9 cellular contexts compared by ENCODE assay signal in genomic region chr2:51013060-51013746, GRCh38. TPM values are rescaled to one million over a fixed set of nuclear protein-coding genes. Genes with fewer than 3 reads are reported as not detected.
DNase-seq lines count a peak whose midpoint lies in the region; ATAC-seq, FAIRE-seq and TF ChIP-seq lines count a peak whose summit lies in the region.
"Had no signal": no experiment of that assay in that cellular context is flagged by ENCODE, and none has a peak within 500 bp of the region (broad histone marks: within the 10 kb centered on the region; RNA-seq: fewer than 3 reads in every experiment).

No MANE protein-coding gene starts in this region.

- DNase-seq in MV-4-11 (lab: John Stamatoyannopoulos, UW) (peak; percentile 49), NCI-H82 (lab: John Stamatoyannopoulos, UW) (peak; percentile 66), endodermal cell (peak; percentile 69), small intestine (peak; percentile 0), COLO829 (ENCODE audit: low spot score) (no peak), UCSD-AML1 (lab: John Stamatoyannopoulos, UW; ENCODE audit: unreplicated experiment) (no peak), GM19239 (ENCODE audit: insufficient read length, low spot score) (no peak)

- 35 to 37% methylated on average over 3 to 4 of the region's 4 CpGs for WGBS in endodermal cell (ENCODE audit: insufficient coverage in 1 of 2, insufficient read length in 1 of 2), 2 experiments
- WGBS in small intestine, 3 donors, result 10 to 22% (median 21%) methylated on average over 4 of the region's 4 CpGs

- H3K27me3 Mint-ChIP-seq in endodermal cell (ENCODE audit: insufficient read depth), result no peaks in the 10 kb centered on the region

- ATAC-seq in GM18858 (IDR thresholded peaks at IDR 0.05; ENCODE audit: unreplicated experiment), result no peak

- peaks cover 9% of the 10 kb centered on the region for H3K9me3 Mint-ChIP-seq in endodermal cell

- H3K4me1 ChIP-seq in endodermal cell (ENCODE audit: control insufficient read depth, insufficient read depth, low read length) (no peaks in the 10 kb centered on the region), small intestine (ENCODE audit: control insufficient read depth in 2 of 2, insufficient read depth in 1 of 2, low read depth in 1 of 2, low read length in 1 of 2) (no peaks in the 10 kb centered on the region)

- H3K9me3 ChIP-seq in endodermal cell (ENCODE audit: control insufficient read depth, low read length) (peaks cover 3% of the 10 kb centered on the region), small intestine (ENCODE audit: control insufficient read depth, low read depth) (no peaks in the 10 kb centered on the region)

- H3K27me3 ChIP-seq in endodermal cell (ENCODE audit: control insufficient read depth, insufficient read depth, low read length, poor library complexity, severe bottlenecking), result no peaks in the 10 kb centered on the region
- H3K27me3 ChIP-seq in small intestine (ENCODE audit: control insufficient read depth in 2 of 2, insufficient read depth in 2 of 2, low read length in 2 of 2), result no peaks in the 10 kb centered on the region

- no peak for TF ChIP-seq CTCF in endodermal cell (conservative IDR thresholded peaks at IDR 0.05)

- H3K9ac ChIP-seq in endodermal cell (ENCODE audit: extremely low read depth, low read length, poor library complexity, severe bottlenecking), result no peak overlapping the region

- FAIRE-seq in small intestine (lab: Jason Lieb, UNC), result no peak
- no peak for FAIRE-seq in GM19239 (lab: Jason Lieb, UNC)
- FAIRE-seq: TTC549 had no signal

- H3K27ac Mint-ChIP-seq in endodermal cell, result peak overlapping the region; percentile 44

- no peak overlapping the region for H3K4me3 Mint-ChIP-seq in endodermal cell

- H3K36me3 Mint-ChIP-seq in endodermal cell (ENCODE audit: low read depth), result no peaks in the 10 kb centered on the region

- H3K27ac ChIP-seq in endodermal cell (ENCODE audit: low read depth, low read length) (no peak overlapping the region), small intestine (ENCODE audit: low read depth in 1 of 2, low read length in 1 of 2) (no peak overlapping the region)

- H3K4me1 Mint-ChIP-seq in endodermal cell, result peaks cover 15% of the 10 kb centered on the region

- H3K36me3 ChIP-seq in endodermal cell (ENCODE audit: control insufficient read depth, insufficient read depth, low read length) (no peaks in the 10 kb centered on the region), small intestine (ENCODE audit: control insufficient read depth in 2 of 2, insufficient read depth in 2 of 2, low read length in 2 of 2) (no peaks in the 10 kb centered on the region)

- H3K4me3 ChIP-seq in endodermal cell (ENCODE audit: low read length) (no peak overlapping the region), small intestine (ENCODE audit: low read depth in 1 of 2, low read length in 2 of 2) (no peak overlapping the region)

RNA-seq across cellular contexts. Expression of gene NRXN1, which starts 18.7 kb away (rescaled TPM):
- total RNA-seq in endodermal cell, result 1 to 10 TPM; 4.1 to 7.7 TPM
- 8.1 TPM for polyA plus RNA-seq in endodermal cell (2013, experiment 1 of 2)
- polyA plus RNA-seq in endodermal cell (2013, experiment 2 of 2), result 7.7 TPM
- 1 to 10 TPM in 2 of 3 donors, not detected in 1; 1.3 to 1.4 TPM for polyA plus RNA-seq in small intestine

Comparison
In these comparisons a context has a peak if more than half of its experiments do, and no peak if none do; other contexts are left out.
1. DNase-seq: peak in MV-4-11 (single experiment), NCI-H82 (single experiment), endodermal cell (single experiment) and small intestine (single experiment); none in COLO829 (single experiment), UCSD-AML1 (single experiment) and GM19239 (single experiment).